In the genomic region with DNA sequence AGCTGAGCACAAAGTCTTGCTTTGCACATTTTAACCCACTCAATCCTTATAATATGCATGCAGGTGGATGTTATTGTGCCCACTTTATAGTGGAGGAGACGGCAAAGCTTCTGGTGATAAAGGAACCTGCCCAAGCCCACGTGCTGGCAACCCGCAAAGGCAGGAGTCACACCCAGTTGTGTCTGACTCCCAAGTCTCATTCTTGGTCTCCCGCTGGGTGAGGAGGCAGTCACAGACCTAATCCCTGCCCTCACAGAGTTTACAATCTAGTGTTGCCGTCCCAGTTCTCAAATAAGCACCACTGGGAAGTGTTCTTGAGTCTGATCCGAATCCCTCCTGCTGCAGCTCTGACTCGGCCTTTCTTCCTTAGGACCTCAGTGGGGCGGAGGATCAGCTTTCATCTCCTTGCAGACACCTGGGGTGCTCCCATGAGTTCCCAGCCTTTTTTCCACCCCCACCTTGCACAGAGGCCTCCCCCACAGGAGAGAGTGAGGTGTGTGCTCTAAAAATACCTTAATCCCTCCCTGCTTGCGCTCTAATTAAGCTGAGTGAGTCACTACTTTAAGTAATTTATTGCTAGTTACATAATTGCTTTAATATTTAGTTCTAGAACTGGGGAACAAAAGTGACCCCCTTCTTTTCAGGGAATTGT, we compare ENCODE assay signal across 21 cellular contexts. TPM values are rescaled to one million over a fixed set of nuclear protein-coding genes. Genes with fewer than 3 reads are reported as not detected.
"Had no signal": no experiment of that assay in that cellular context is flagged by ENCODE, and none has a peak within 500 bp of the region (broad histone marks: within the 10 kb centered on the region; RNA-seq: fewer than 3 reads in every experiment).

No MANE protein-coding gene starts in this region.

- H3K9me3 Mint-ChIP-seq: dendritic cell treated with granulocyte-macrophage colony-stimulating factor and Interleukin-4, amounts not matched to agents 40 ng/mL and 50 ng/mL, for 4 days; effector memory CD8-positive, alpha-beta T cell; endodermal cell; mesothelial cell of epicardium had no signal

- H3K27ac Mint-ChIP-seq: dendritic cell treated with granulocyte-macrophage colony-stimulating factor and Interleukin-4, amounts not matched to agents 40 ng/mL and 50 ng/mL, for 4 days; effector memory CD8-positive, alpha-beta T cell; endodermal cell; mesothelial cell of epicardium had no signal

- H3K36me3 ChIP-seq: colonic mucosa, esophagus muscularis mucosa, gastroesophageal sphincter, heart right ventricle, left lung, lower lobe of right lung had no signal

- H3K4me3 ChIP-seq: colonic mucosa, esophagus muscularis mucosa, gastroesophageal sphincter, heart right ventricle, left lung, lower lobe of right lung, mucosa of descending colon had no signal

- H3K4me3 Mint-ChIP-seq: dendritic cell treated with granulocyte-macrophage colony-stimulating factor and Interleukin-4, amounts not matched to agents 40 ng/mL and 50 ng/mL, for 4 days; effector memory CD8-positive, alpha-beta T cell; endodermal cell; mesothelial cell of epicardium had no signal

- H3K4me1 ChIP-seq: colonic mucosa, esophagus muscularis mucosa, foreskin keratinocyte, gastroesophageal sphincter, heart right ventricle, left lung, lower lobe of right lung had no signal

- H3K36me3 Mint-ChIP-seq: mesothelial cell of epicardium had no signal

- ATAC-seq: effector memory CD8-positive, alpha-beta T cell; foreskin keratinocyte; gastroesophageal sphincter; heart right ventricle; left cardiac atrium; left lung; left ventricle myocardium superior; lower lobe of right lung; mucosa of descending colon had no signal

- DNase-seq: colonic mucosa; cortex of kidney; effector CD8-positive, alpha-beta T cell; effector memory CD8-positive, alpha-beta T cell; endodermal cell; erythroblast; foreskin keratinocyte; heart right ventricle; hippocampal formation; left cardiac atrium; left lung; left ventricle myocardium superior; lower lobe of right lung; mesenchymal stem cell; mucosa of descending colon had no signal

- H3K27me3 ChIP-seq: colonic mucosa had no signal

- H3K27ac ChIP-seq: colonic mucosa, epithelial cell of prostate, esophagus muscularis mucosa, foreskin keratinocyte, gastroesophageal sphincter, heart right ventricle, left lung, lower lobe of right lung had no signal

- H3K9me3 ChIP-seq: colonic mucosa, esophagus muscularis mucosa, gastroesophageal sphincter, heart right ventricle, left lung, lower lobe of right lung, mucosa of descending colon had no signal

RNA-seq across cellular contexts. Expression of a gene that starts 15.1 kb away (rescaled TPM):
- total RNA-seq: chondrocyte had no signal
